ENCODE assay signal across 9 cellular contexts in genomic region chr17:78722101-78722761, GRCh38. TPM values are rescaled to one million over a fixed set of nuclear protein-coding genes. Genes with fewer than 3 reads are reported as not detected.
DNase-seq lines count a peak whose midpoint lies in the region; ATAC-seq and TF ChIP-seq lines count a peak whose summit lies in the region.
"Had no signal": no experiment of that assay in that cellular context is flagged by ENCODE, and none has a peak within 500 bp of the region (broad histone marks: within the 10 kb centered on the region; RNA-seq: fewer than 3 reads in every experiment).

No MANE protein-coding gene starts in this region.

- no peak for TF ChIP-seq CTCF in WTC11 (IDR thresholded peaks at IDR 0.05)

- ATAC-seq in WTC11, result no peak
- no peak for ATAC-seq in HG03135 (IDR thresholded peaks at IDR 0.05; ENCODE audit: unreplicated experiment)
- no peak for ATAC-seq in GM19397 (IDR thresholded peaks at IDR 0.05; ENCODE audit: unreplicated experiment)
- ATAC-seq in GM21528 (IDR thresholded peaks at IDR 0.05; ENCODE audit: low FRiP score, unreplicated experiment), result no peak

- H3K4me3 Mint-ChIP-seq in T-helper 1 cell treated with Interleukin-12 subunit alpha and Interleukin-12 subunit beta and Interleukin-4 antibody, amounts not matched to agents 30 μg/mL and 1 μg/mL, for 36 hours, result no peak overlapping the region
- H3K4me3 Mint-ChIP-seq in WTC11, result peak overlapping the region; percentile 73

- H3K27me3 Mint-ChIP-seq in T-helper 1 cell treated with Interleukin-12 subunit alpha and Interleukin-12 subunit beta and Interleukin-4 antibody, amounts not matched to agents 30 μg/mL and 1 μg/mL, for 36 hours (ENCODE audit: low read depth), result no peaks in the 10 kb centered on the region
- 0 out of 2 replicates have a peak, but pooled peaks cover 5% of the 10 kb centered on the region for H3K27me3 Mint-ChIP-seq in WTC11 (ENCODE audit: low read depth)

- DNase-seq in T-helper 1 cell (no peak), WTC11 (ENCODE audit: low spot score) (no peak), hypothalamus (lab: John Stamatoyannopoulos, UW) (peak in 36 of 51 donors; percentile 22 to 77 (median 54)), substantia nigra (lab: John Stamatoyannopoulos, UW) (peak in 39 of 49 donors; percentile 22 to 72 (median 53))
- DNase-seq: testis had no signal

- peak overlapping the region; percentile 98 for H3K27ac ChIP-seq in substantia nigra (ENCODE audit: low read depth, low read length, poor library complexity, severe bottlenecking)
- H3K27ac ChIP-seq: testis had no signal

- H3K9me3 Mint-ChIP-seq in T-helper 1 cell treated with Interleukin-12 subunit alpha and Interleukin-12 subunit beta and Interleukin-4 antibody, amounts not matched to agents 30 μg/mL and 1 μg/mL, for 36 hours, result no peaks in the 10 kb centered on the region
- H3K9me3 Mint-ChIP-seq in WTC11, result no peaks in the 10 kb centered on the region

- H3K4me1 Mint-ChIP-seq in T-helper 1 cell treated with Interleukin-12 subunit alpha and Interleukin-12 subunit beta and Interleukin-4 antibody, amounts not matched to agents 30 μg/mL and 1 μg/mL, for 36 hours (ENCODE audit: low read depth), result peaks cover 82% of the 10 kb centered on the region
- H3K4me1 Mint-ChIP-seq in WTC11, result peaks cover 77% of the 10 kb centered on the region

- CTCF ChIA-PET in WTC11 (lab: Charles Lee), result interaction anchor here (1.2 to 6.0 kb wide), 7 partner anchors 9 to 225 kb away, joined by 3 to 40 read pairs (median 6); no protein-coding TSS in a partner anchor

- POLR2A ChIA-PET in WTC11 (lab: Charles Lee), result no interaction called here

- H3K36me3 Mint-ChIP-seq in T-helper 1 cell treated with Interleukin-12 subunit alpha and Interleukin-12 subunit beta and Interleukin-4 antibody, amounts not matched to agents 30 μg/mL and 1 μg/mL, for 36 hours (ENCODE audit: low read depth), result peaks cover 25% of the 10 kb centered on the region
- H3K36me3 Mint-ChIP-seq in WTC11, result no peaks in the 10 kb centered on the region

- H3K27ac Mint-ChIP-seq in T-helper 1 cell treated with Interleukin-12 subunit alpha and Interleukin-12 subunit beta and Interleukin-4 antibody, amounts not matched to agents 30 μg/mL and 1 μg/mL, for 36 hours, result peak overlapping the region; percentile 41
- peak overlapping the region; percentile 21 for H3K27ac Mint-ChIP-seq in WTC11

TF ChIP-seq in WTC11, 78 proteins besides CTCF, POLR2A, EP300 and RAD21:
- TF ChIP-seq TEAD4 (CRISPR knock-in tag; IDR thresholded peaks at IDR 0.05), result no peak
- TF ChIP-seq GRHL2 (CRISPR knock-in tag; IDR thresholded peaks at IDR 0.05; ENCODE audit: insufficient replicate concordance, severe bottlenecking), result no peak
- TF ChIP-seq ATF2 (CRISPR knock-in tag; IDR thresholded peaks at IDR 0.05; ENCODE audit: borderline replicate concordance, low read depth), result no peak
- TF ChIP-seq MYBL2 (CRISPR knock-in tag; IDR thresholded peaks at IDR 0.05), result no peak
- no peak for TF ChIP-seq NR3C1 (CRISPR knock-in tag; conservative IDR thresholded peaks at IDR 0.05; ENCODE audit: low read depth)
- no peak for TF ChIP-seq EMX1 (CRISPR knock-in tag; IDR thresholded peaks at IDR 0.05)
- no peak for TF ChIP-seq NFYB (CRISPR knock-in tag; conservative IDR thresholded peaks at IDR 0.05; ENCODE audit: low read depth)
- TF ChIP-seq USF2 (CRISPR knock-in tag; IDR thresholded peaks at IDR 0.05), result no peak
- no peak for TF ChIP-seq NR1H2 (CRISPR knock-in tag; IDR thresholded peaks at IDR 0.05)
- no peak for TF ChIP-seq HMGA2 (CRISPR knock-in tag; IDR thresholded peaks at IDR 0.05)
- no peak for TF ChIP-seq ZNF512 (CRISPR knock-in tag; IDR thresholded peaks at IDR 0.05; ENCODE audit: borderline replicate concordance)
- TF ChIP-seq ZMAT4 (CRISPR knock-in tag; IDR thresholded peaks at IDR 0.05), result no peak
- no peak for TF ChIP-seq ATF1 (CRISPR knock-in tag; IDR thresholded peaks at IDR 0.05)
- no peak for TF ChIP-seq FOXK1 (CRISPR knock-in tag; IDR thresholded peaks at IDR 0.05)
- TF ChIP-seq HMGXB4 (CRISPR knock-in tag; IDR thresholded peaks at IDR 0.05), result no peak

RNA-seq across cellular contexts. Expression of gene CYTH1, which starts 59.8 kb away (rescaled TPM):
- 15.1 to 20.0 TPM (median 15.8 TPM) in 3 replicates for total RNA-seq in WTC11 (2021)

Comparison
In these comparisons a context has a peak if more than half of its experiments do, and no peak if none do; other contexts are left out.
1. DNase-seq: peak in hypothalamus (36 of 51) and substantia nigra (39 of 49); none in T-helper 1 cell (0 of 5) and WTC11 (single experiment).